38 cellular contexts compared by ENCODE assay signal in the genomic region with DNA sequence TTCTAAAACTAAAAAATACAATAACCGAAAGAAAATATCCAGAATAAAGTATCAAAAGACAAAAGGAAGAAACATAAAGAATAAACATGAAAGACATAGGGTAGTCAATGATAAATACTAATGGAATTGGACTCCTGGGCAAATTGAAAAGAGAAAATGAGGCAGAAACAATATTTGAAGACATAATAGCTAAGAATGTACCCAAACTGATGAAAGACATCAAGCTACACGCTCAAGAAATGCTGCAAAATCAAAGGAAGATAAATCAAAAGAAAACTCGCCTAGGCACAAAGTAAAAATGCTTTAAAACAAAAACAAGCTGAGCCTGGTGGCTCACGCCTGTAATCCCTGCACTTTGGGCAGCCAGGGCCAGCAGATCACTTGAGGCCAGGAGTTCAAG.
"Had no signal": no experiment of that assay in that cellular context is flagged by ENCODE, and none has a peak within 500 bp of the region (broad histone marks: within the 10 kb centered on the region; RNA-seq: fewer than 3 reads in every experiment).

No MANE protein-coding gene starts in this region.

- H3K27ac ChIP-seq: adrenal gland, ascending aorta, body of pancreas, brain microvascular endothelial cell, breast epithelium, cardiac muscle cell had no signal

- H3K27me3 ChIP-seq: adrenal gland, ascending aorta, body of pancreas, brain microvascular endothelial cell, breast epithelium, cardiac muscle cell had no signal

- H3K27ac Mint-ChIP-seq: activated naive CD4-positive, alpha-beta T cell treated with anti-CD3 and anti-CD28 coated beads for 36 hours; activated naive CD4-positive, alpha-beta T cell treated with anti-CD3 and anti-CD28 coated beads, Interleukin-2, amount 10 ng/mL, durations not matched to agents 7 days and 5 days; activated naive CD4-positive, alpha-beta T cell treated with anti-CD3 and anti-CD28 coated beads, Interleukin-2, amount 50 U/mL, for 24 hours; activated naive CD4-positive, alpha-beta T cell treated with anti-CD3 and anti-CD28 coated beads, Interleukin-2, amount 50 U/mL, for 72 hours; activated naive CD8-positive, alpha-beta T cell; activated naive CD8-positive, alpha-beta T cell treated with anti-CD3 and anti-CD28 coated beads for 36 hours; activated naive CD8-positive, alpha-beta T cell treated with anti-CD3 and anti-CD28 coated beads, Interleukin-2, amount 10 ng/mL, durations not matched to agents 7 days and 5 days; activated naive CD8-positive, alpha-beta T cell treated with anti-CD3 and anti-CD28 coated beads, Interleukin-2, amount 50 U/mL, for 24 hours; activated T-cell treated with anti-CD3 and anti-CD28 coated beads, Interleukin-2, amount 50 U/mL, for 24 hours; activated T-cell treated with anti-CD3 and anti-CD28 coated beads, Interleukin-2, amount 50 U/mL, for 72 hours; activated T-helper 1 cell treated with anti-CD3 and anti-CD28 coated beads, Interleukin-12 subunit alpha, Interleukin-12 subunit beta, Interleukin-2, Interleukin-4 antibody, amounts not matched to agents 30 ng/mL and 10 ng/mL and 1 ng/mL, durations not matched to agents 14 hours and 24 hours and 36 hours; activated T-helper 17 cell treated with anti-CD3 and anti-CD28 coated beads, Interleukin-2, amount 50 U/mL, for 72 hours; activated T-helper 2 cell treated with anti-CD3 and anti-CD28 coated beads, Interferon-gamma antibody, Interleukin-2, Interleukin-4, amounts not matched to agents 10 μg/mL and 5 μg/mL and 100 μg/mL, durations not matched to agents 14 hours and 24 hours and 36 hours; brain had no signal

- H3K36me3 ChIP-seq: adrenal gland, brain microvascular endothelial cell, breast epithelium, cardiac muscle cell had no signal

- H3K4me1 ChIP-seq: adrenal gland, ascending aorta, body of pancreas, breast epithelium had no signal

- DNase-seq: activated effector memory CD4-positive, alpha-beta T cell treated with anti-CD3 and anti-CD28 coated beads, Interleukin-2, amount 50 U/mL, for 16 hours; activated effector memory CD4-positive, alpha-beta T cell treated with Interleukin-2 at 50 U/mL for 16 hours; activated gamma-delta T cell; activated gamma-delta T cell treated with Interleukin-2 at 50 U/mL for 16 hours; activated naive CD4-positive, alpha-beta T cell; activated naive CD4-positive, alpha-beta T cell treated with anti-CD3 and anti-CD28 coated beads for 36 hours; activated naive CD4-positive, alpha-beta T cell treated with anti-CD3 and anti-CD28 coated beads, Interleukin-2, amount 10 ng/mL, durations not matched to agents 7 days and 5 days; activated naive CD4-positive, alpha-beta T cell treated with anti-CD3 and anti-CD28 coated beads, Interleukin-2, amount 50 U/mL, for 16 hours; activated naive CD4-positive, alpha-beta T cell treated with Interleukin-2 at 50 U/mL for 16 hours; activated naive CD8-positive, alpha-beta T cell treated with anti-CD3 and anti-CD28 coated beads for 36 hours; activated naive CD8-positive, alpha-beta T cell treated with anti-CD3 and anti-CD28 coated beads, Interleukin-2, amount 10 ng/mL, durations not matched to agents 7 days and 5 days; activated naive CD8-positive, alpha-beta T cell treated with anti-CD3 and anti-CD28 coated beads, Interleukin-2, amount 50 U/mL, for 24 hours; activated T-cell treated with anti-CD3 and anti-CD28 coated beads, Interleukin-2, amount 50 U/mL, for 1 hour; activated T-cell treated with anti-CD3 and anti-CD28 coated beads, Interleukin-2, amount 50 U/mL, for 24 hours; activated T-cell treated with anti-CD3 and anti-CD28 coated beads, Interleukin-2, amount 50 U/mL, for 4 hours; activated T-cell treated with anti-CD3 and anti-CD28 coated beads, Interleukin-2, amount 50 U/mL, for 48 hours; activated T-cell treated with anti-CD3 and anti-CD28 coated beads, Interleukin-2, amount 50 U/mL, for 72 hours; adrenal gland; amniotic stem cell; amygdala; anterior cingulate cortex; aorta; body of pancreas; brain microvascular endothelial cell; caudate nucleus; central memory CD4-positive, alpha-beta T cell; cerebellar nuclear complex had no signal

- H3K4me1 Mint-ChIP-seq: activated T-helper 17 cell treated with anti-CD3 and anti-CD28 coated beads, Interleukin-2, amount 50 U/mL, for 72 hours; brain had no signal

- H3K4me3 ChIP-seq: adrenal gland, ascending aorta, body of pancreas, breast epithelium, cardiac muscle cell had no signal

- H3K4me3 Mint-ChIP-seq: activated naive CD4-positive, alpha-beta T cell treated with anti-CD3 and anti-CD28 coated beads for 36 hours; activated naive CD4-positive, alpha-beta T cell treated with anti-CD3 and anti-CD28 coated beads, Interleukin-2, amount 10 ng/mL, durations not matched to agents 7 days and 5 days; activated naive CD4-positive, alpha-beta T cell treated with anti-CD3 and anti-CD28 coated beads, Interleukin-2, amount 50 U/mL, for 24 hours; activated naive CD8-positive, alpha-beta T cell; activated naive CD8-positive, alpha-beta T cell treated with anti-CD3 and anti-CD28 coated beads for 36 hours; activated naive CD8-positive, alpha-beta T cell treated with anti-CD3 and anti-CD28 coated beads, Interleukin-2, amount 10 ng/mL, durations not matched to agents 7 days and 5 days; activated naive CD8-positive, alpha-beta T cell treated with anti-CD3 and anti-CD28 coated beads, Interleukin-2, amount 50 U/mL, for 24 hours; activated T-cell treated with anti-CD3 and anti-CD28 coated beads, Interleukin-2, amount 50 U/mL, for 24 hours; activated T-cell treated with anti-CD3 and anti-CD28 coated beads, Interleukin-2, amount 50 U/mL, for 4 hours; activated T-cell treated with anti-CD3 and anti-CD28 coated beads, Interleukin-2, amount 50 U/mL, for 72 hours; activated T-helper 1 cell treated with anti-CD3 and anti-CD28 coated beads, Interleukin-12 subunit alpha, Interleukin-12 subunit beta, Interleukin-2, Interleukin-4 antibody, amounts not matched to agents 30 ng/mL and 10 ng/mL and 1 ng/mL, durations not matched to agents 14 hours and 24 hours and 36 hours; activated T-helper 17 cell treated with anti-CD3 and anti-CD28 coated beads, Interleukin-2, amount 50 U/mL, for 72 hours; brain; central memory CD8-positive, alpha-beta T cell had no signal

- H3K27me3 Mint-ChIP-seq: activated naive CD4-positive, alpha-beta T cell treated with anti-CD3 and anti-CD28 coated beads, Interleukin-2, amount 10 ng/mL, durations not matched to agents 7 days and 5 days; activated naive CD4-positive, alpha-beta T cell treated with anti-CD3 and anti-CD28 coated beads, Interleukin-2, amount 50 U/mL, for 24 hours; activated naive CD8-positive, alpha-beta T cell; activated naive CD8-positive, alpha-beta T cell treated with anti-CD3 and anti-CD28 coated beads for 36 hours; activated naive CD8-positive, alpha-beta T cell treated with anti-CD3 and anti-CD28 coated beads, Interleukin-2, amount 10 ng/mL, durations not matched to agents 7 days and 5 days; activated naive CD8-positive, alpha-beta T cell treated with anti-CD3 and anti-CD28 coated beads, Interleukin-2, amount 50 U/mL, for 24 hours; activated T-cell treated with anti-CD3 and anti-CD28 coated beads, Interleukin-2, amount 50 U/mL, for 24 hours; activated T-helper 17 cell treated with anti-CD3 and anti-CD28 coated beads, Interleukin-2, amount 50 U/mL, for 72 hours; central memory CD8-positive, alpha-beta T cell had no signal

- H3K9me3 ChIP-seq: adrenal gland had no signal

- H3K9me3 Mint-ChIP-seq: central memory CD8-positive, alpha-beta T cell had no signal
